In the genomic region with DNA sequence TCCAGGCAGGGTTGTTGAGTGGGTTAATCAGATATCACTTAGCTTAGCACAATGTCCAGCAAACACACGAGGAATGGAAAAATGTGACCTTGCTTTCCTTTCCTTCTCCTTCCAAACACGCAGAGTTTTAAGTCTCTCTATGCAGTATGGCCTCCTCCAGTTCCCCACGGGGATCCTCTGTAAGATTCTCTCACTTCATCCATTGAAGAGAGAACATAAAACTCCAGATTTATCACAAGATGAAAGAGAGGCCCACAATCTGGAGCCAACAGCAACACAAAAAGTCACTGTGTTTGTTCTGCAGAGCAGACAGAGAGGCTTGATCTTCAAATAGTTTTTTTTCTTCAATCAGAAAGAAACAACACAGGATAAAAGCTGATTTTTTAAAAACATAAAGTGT, we compare ENCODE assay signal across 26 cellular contexts.
"Had no signal": no experiment of that assay in that cellular context is flagged by ENCODE, and none has a peak within 500 bp of the region (broad histone marks: within the 10 kb centered on the region; RNA-seq: fewer than 3 reads in every experiment).

No MANE protein-coding gene starts in this region.

- DNase-seq: heart right ventricle; left colon; left ventricle myocardium inferior; mesendoderm; midbrain; mucosa of descending colon; naive thymus-derived CD4-positive, alpha-beta T cell; pancreas; right lobe of liver; spleen; stimulated activated CD4-positive, alpha-beta T cell treated with anti-CD3 and anti-CD28 coated beads, Interleukin-4, amount 100 ng/mL, for 24 hours; stimulated activated naive CD4-positive, alpha-beta T cell; tibial artery; trophoblast cell; upper lobe of right lung had no signal

- H3K36me3 ChIP-seq: heart right ventricle, left ventricle myocardium inferior, pancreas, right atrium auricular region, right lobe of liver, spleen, suprapubic skin, thoracic aorta, tibial artery, upper lobe of right lung had no signal

- H3K9me3 ChIP-seq: heart right ventricle, left ventricle myocardium inferior, mucosa of descending colon, pancreas, right atrium auricular region, right lobe of liver, spleen, suprapubic skin, thoracic aorta, tibial artery, upper lobe of right lung had no signal

- H3K36me3 Mint-ChIP-seq: naive thymus-derived CD4-positive, alpha-beta T cell; stimulated activated effector memory CD8-positive, alpha-beta T cell treated with anti-CD3 and anti-CD28 coated beads, Interleukin-12 subunit alpha, Interleukin-12 subunit beta, amount 100 ng/mL, for 72 hours had no signal

- H3K27me3 ChIP-seq: hepatocyte, pancreas, right atrium auricular region, right lobe of liver, spleen, suprapubic skin, tibial artery, upper lobe of right lung had no signal

- H3K4me1 Mint-ChIP-seq: naive thymus-derived CD4-positive, alpha-beta T cell; stimulated activated effector memory CD8-positive, alpha-beta T cell treated with anti-CD3 and anti-CD28 coated beads, Interleukin-12 subunit alpha, Interleukin-12 subunit beta, amount 100 ng/mL, for 72 hours had no signal

- H3K4me1 ChIP-seq: heart right ventricle, left ventricle myocardium inferior, pancreas, right atrium auricular region, right lobe of liver, spleen, suprapubic skin, tibial artery, upper lobe of right lung had no signal

- H3K4me3 ChIP-seq: heart right ventricle, hepatocyte, left ventricle myocardium inferior, lung, mucosa of descending colon, pancreas, right atrium auricular region, right lobe of liver, skin epidermis, spleen, suprapubic skin, thoracic aorta, tibial artery, upper lobe of right lung had no signal

- H3K27ac ChIP-seq: heart right ventricle, hepatocyte, left ventricle myocardium inferior, pancreas, right atrium auricular region, right lobe of liver, skin epidermis, spleen, suprapubic skin, thoracic aorta, tibial artery, upper lobe of right lung had no signal

- H3K4me3 Mint-ChIP-seq: naive thymus-derived CD4-positive, alpha-beta T cell; natural killer cell treated with Interleukin-12 subunit alpha and Interleukin-12 subunit beta and Interleukin-15 and Interleukin-18, amount 100 ng/mL, for 72 hours; stimulated activated effector memory CD8-positive, alpha-beta T cell treated with anti-CD3 and anti-CD28 coated beads, Interleukin-12 subunit alpha, Interleukin-12 subunit beta, amount 100 ng/mL, for 72 hours; stimulated activated naive CD8-positive, alpha-beta T cell treated with anti-CD3 and anti-CD28 coated beads, Interleukin-15, Interleukin-2, amounts not matched to agents 100 ng/mL and 50 ng/mL, for 24 hours had no signal

- H3K27ac Mint-ChIP-seq: naive thymus-derived CD4-positive, alpha-beta T cell; natural killer cell treated with Interleukin-12 subunit alpha and Interleukin-12 subunit beta and Interleukin-15 and Interleukin-18, amount 100 ng/mL, for 72 hours; stimulated activated effector memory CD8-positive, alpha-beta T cell treated with anti-CD3 and anti-CD28 coated beads, Interleukin-12 subunit alpha, Interleukin-12 subunit beta, amount 100 ng/mL, for 72 hours; stimulated activated naive CD8-positive, alpha-beta T cell treated with anti-CD3 and anti-CD28 coated beads, Interleukin-15, Interleukin-2, amounts not matched to agents 100 ng/mL and 50 ng/mL, for 24 hours had no signal

- H3K9me3 Mint-ChIP-seq: naive thymus-derived CD4-positive, alpha-beta T cell had no signal

- H2AFZ ChIP-seq: hepatocyte had no signal

- H3K4me2 ChIP-seq: hepatocyte had no signal

- H3K79me2 ChIP-seq: hepatocyte had no signal

- FAIRE-seq: keratinocyte, pancreas, urothelium cell line had no signal
